ENCODE assay signal across 18 cellular contexts in the genomic region with DNA sequence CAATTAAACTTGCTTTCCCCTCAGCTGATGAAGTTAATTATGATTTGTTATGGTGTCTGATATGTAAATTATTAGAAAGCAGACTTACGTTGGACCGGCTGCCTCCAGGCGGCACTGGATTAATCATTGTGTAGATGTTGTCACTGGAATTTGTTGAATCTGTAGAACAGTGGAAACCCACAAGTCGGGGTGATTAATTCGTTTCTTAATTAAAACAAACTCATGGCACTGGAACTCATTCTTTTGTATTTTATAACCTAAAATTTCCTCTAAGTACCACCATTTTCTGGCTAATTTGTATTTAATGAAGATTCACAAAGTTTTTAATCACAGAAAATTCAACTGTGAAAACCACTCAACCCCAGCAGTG.
"Had no signal": no experiment of that assay in that cellular context is flagged by ENCODE, and none has a peak within 500 bp of the region (broad histone marks: within the 10 kb centered on the region; RNA-seq: fewer than 3 reads in every experiment).

No MANE protein-coding gene starts in this region.

- H3K27ac Mint-ChIP-seq: activated CD4-positive, alpha-beta T cell treated with anti-CD3 and anti-CD28 coated beads, Interleukin-2, amount 10 ng/mL, durations not matched to agents 7 days and 5 days; activated naive CD4-positive, alpha-beta T cell treated with anti-CD3 and anti-CD28 coated beads for 36 hours; activated T-helper 2 cell treated with anti-CD3 and anti-CD28 coated beads, Interferon-gamma antibody, Interleukin-2, Interleukin-4, amounts not matched to agents 10 μg/mL and 5 μg/mL and 100 μg/mL, durations not matched to agents 14 hours and 24 hours and 36 hours had no signal

- H3K27me3 Mint-ChIP-seq: activated CD4-positive, alpha-beta T cell treated with anti-CD3 and anti-CD28 coated beads, Interleukin-2, amount 10 ng/mL, durations not matched to agents 7 days and 5 days; activated T-cell treated with anti-CD3 and anti-CD28 coated beads, Interleukin-2, amount 50 U/mL, for 24 hours; effector memory CD8-positive, alpha-beta T cell; naive thymus-derived CD4-positive, alpha-beta T cell had no signal

- ATAC-seq: activated CD4-positive, CD25-positive, alpha-beta regulatory T cell treated with anti-CD3 and anti-CD28 coated beads, Interleukin-2, amount 50 U/mL, for 24 hours; activated CD8-positive, alpha-beta T cell treated with anti-CD3 and anti-CD28 coated beads, Interleukin-2, amount 10 ng/mL, durations not matched to agents 7 days and 5 days; effector memory CD8-positive, alpha-beta T cell had no signal

- H3K4me3 Mint-ChIP-seq: activated CD4-positive, alpha-beta T cell treated with anti-CD3 and anti-CD28 coated beads, Interleukin-2, amount 10 ng/mL, durations not matched to agents 7 days and 5 days; activated CD8-positive, alpha-beta T cell treated with anti-CD3 and anti-CD28 coated beads, Interleukin-2, amount 10 ng/mL, durations not matched to agents 7 days and 5 days; activated naive CD4-positive, alpha-beta T cell treated with anti-CD3 and anti-CD28 coated beads for 36 hours; activated T-cell treated with anti-CD3 and anti-CD28 coated beads, Interleukin-2, amount 50 U/mL, for 24 hours; effector memory CD8-positive, alpha-beta T cell; naive thymus-derived CD4-positive, alpha-beta T cell had no signal

- H3K9me3 Mint-ChIP-seq: activated CD4-positive, alpha-beta T cell treated with anti-CD3 and anti-CD28 coated beads, Interleukin-2, amount 10 ng/mL, durations not matched to agents 7 days and 5 days; activated naive CD4-positive, alpha-beta T cell treated with anti-CD3 and anti-CD28 coated beads for 36 hours; activated T-cell treated with anti-CD3 and anti-CD28 coated beads, Interleukin-2, amount 50 U/mL, for 24 hours; activated T-helper 2 cell treated with anti-CD3 and anti-CD28 coated beads, Interferon-gamma antibody, Interleukin-2, Interleukin-4, amounts not matched to agents 10 μg/mL and 5 μg/mL and 100 μg/mL, durations not matched to agents 14 hours and 24 hours and 36 hours; effector memory CD8-positive, alpha-beta T cell had no signal

- DNase-seq: activated CD4-positive, alpha-beta T cell treated with anti-CD3 and anti-CD28 coated beads, Interleukin-2, amount 10 ng/mL, durations not matched to agents 7 days and 5 days; activated CD8-positive, alpha-beta T cell treated with anti-CD3 and anti-CD28 coated beads, Interleukin-2, amount 10 ng/mL, durations not matched to agents 7 days and 5 days; activated naive CD4-positive, alpha-beta T cell treated with anti-CD3 and anti-CD28 coated beads for 36 hours; activated T-cell treated with anti-CD3 and anti-CD28 coated beads, Interleukin-2, amount 50 U/mL, for 24 hours; amniotic stem cell; cerebellar nuclear complex; dermis blood vessel endothelial cell; effector memory CD8-positive, alpha-beta T cell; foreskin fibroblast; left cardiac atrium; mesendoderm; naive thymus-derived CD4-positive, alpha-beta T cell; pancreas; stimulated activated CD4-positive, alpha-beta T cell treated with anti-CD3 and anti-CD28 coated beads, Interleukin-4, amount 100 ng/mL, for 1 hour; stomach; testis had no signal
